Comparison of ENCODE assay signal across 8 cellular contexts in genomic region chr18:68735498-68736343, GRCh38. TPM values are rescaled to one million over a fixed set of nuclear protein-coding genes. Genes with fewer than 3 reads are reported as not detected.
A peak's percentile ranks its signal among the peaks of the same experiment; 100 is the strongest.
DNase-seq lines count a peak whose midpoint lies in the region; ATAC-seq and TF ChIP-seq lines count a peak whose summit lies in the region.

No MANE protein-coding gene starts in this region.

- H3K4me3 Mint-ChIP-seq in stimulated activated effector memory CD8-positive, alpha-beta T cell treated with anti-CD3 and anti-CD28 coated beads, Interleukin-12 subunit alpha, Interleukin-12 subunit beta, amount 100 ng/mL, for 72 hours, result no peak overlapping the region

- no peaks in the 10 kb centered on the region for H3K4me1 ChIP-seq in vagina

- no peaks in the 10 kb centered on the region for H3K36me3 Mint-ChIP-seq in stimulated activated effector memory CD8-positive, alpha-beta T cell treated with anti-CD3 and anti-CD28 coated beads, Interleukin-12 subunit alpha, Interleukin-12 subunit beta, amount 100 ng/mL, for 72 hours

- intact Hi-C loops in left cardiac atrium (cut with DNase I), result loop anchor here in 1 of 2 donors (10.0 kb wide), 1 partner anchor 1521 kb away; no protein-coding TSS in a partner anchor
- intact Hi-C loops in vagina (cut with DNase I), result no loop called here

- H3K27me3 ChIP-seq in vagina, result no peaks in the 10 kb centered on the region

- no peaks in the 10 kb centered on the region for H3K9me3 ChIP-seq in vagina

- peaks cover 6% of the 10 kb centered on the region for H3K4me1 Mint-ChIP-seq in stimulated activated effector memory CD8-positive, alpha-beta T cell treated with anti-CD3 and anti-CD28 coated beads, Interleukin-12 subunit alpha, Interleukin-12 subunit beta, amount 100 ng/mL, for 72 hours

- no peak overlapping the region for H3K4me3 ChIP-seq in WI38 (ENCODE audit: low read depth, low read length)
- H3K4me3 ChIP-seq in vagina, result no peak overlapping the region

- no peaks in the 10 kb centered on the region for H3K9me3 Mint-ChIP-seq in stimulated activated effector memory CD8-positive, alpha-beta T cell treated with anti-CD3 and anti-CD28 coated beads, Interleukin-12 subunit alpha, Interleukin-12 subunit beta, amount 100 ng/mL, for 72 hours

- H3K36me3 ChIP-seq in vagina, result no peaks in the 10 kb centered on the region

- TF ChIP-seq POLR2A in GM18505 (IDR thresholded peaks at IDR 0.05; ENCODE audit: borderline replicate concordance, extremely low read depth, insufficient read depth, insufficient read length), result no peak
- TF ChIP-seq POLR2A in vagina (IDR thresholded peaks at IDR 0.05), result no peak

- DNase-seq in AG09319 (ENCODE audit: extremely low read depth, low read depth) (peak; percentile 54), NCI-H1105 treated with DMSO at 0.1 percent for 48 hours (lab: John Stamatoyannopoulos, UW) (peak; percentile 50), left cardiac atrium (no peak), vagina (ENCODE audit: extremely low spot score in 2 of 2) (no peak)
- no peak for DNase-seq in stimulated activated effector memory CD8-positive, alpha-beta T cell treated with anti-CD3 and anti-CD28 coated beads, Interleukin-12 subunit alpha, Interleukin-12 subunit beta, amount 100 ng/mL, for 72 hours (ENCODE audit: low spot score in 2 of 2)

- TF ChIP-seq CTCF in AG09319 (IDR thresholded peaks at IDR 0.05; ENCODE audit: low read depth, low read length), result peak; percentile 86
- peak; percentile 74 for TF ChIP-seq CTCF in WI38 (IDR thresholded peaks at IDR 0.05; ENCODE audit: low read depth, low read length)
- TF ChIP-seq CTCF in vagina (IDR thresholded peaks at IDR 0.05), result peak in 1 of 3 experiments; percentile 49

- no peak overlapping the region for H3K27ac ChIP-seq in vagina

- peak; percentile 88 for ATAC-seq in GM18505 (IDR thresholded peaks at IDR 0.05; ENCODE audit: unreplicated experiment)
- ATAC-seq in HG02840 (IDR thresholded peaks at IDR 0.05; ENCODE audit: low FRiP score, unreplicated experiment), result peak; percentile 75
- peak; percentile 78 to 83 for ATAC-seq in left cardiac atrium
- ATAC-seq in stimulated activated effector memory CD8-positive, alpha-beta T cell treated with anti-CD3 and anti-CD28 coated beads, Interleukin-12 subunit alpha, Interleukin-12 subunit beta, amount 100 ng/mL, for 72 hours, result peak; percentile 63

- H3K27ac Mint-ChIP-seq in stimulated activated effector memory CD8-positive, alpha-beta T cell treated with anti-CD3 and anti-CD28 coated beads, Interleukin-12 subunit alpha, Interleukin-12 subunit beta, amount 100 ng/mL, for 72 hours, result no peak overlapping the region

RNA-seq across cellular contexts. Expression of gene TMX3, which starts 20.8 kb away (rescaled TPM):
- total RNA-seq in left cardiac atrium (10 to 100 TPM; 24.4 to 36.2 TPM), vagina (32.7 TPM)

Comparison
In these comparisons a context has a peak if more than half of its experiments do, and no peak if none do; other contexts are left out.
1. DNase-seq: peak in AG09319 (single experiment) and NCI-H1105 treated with DMSO at 0.1 percent for 48 hours (single experiment); none in left cardiac atrium (single experiment), stimulated activated effector memory CD8-positive, alpha-beta T cell treated with anti-CD3 and anti-CD28 coated beads, Interleukin-12 subunit alpha, Interleukin-12 subunit beta, amount 100 ng/mL, for 72 hours (0 of 2) and vagina (0 of 2).
2. Peak in every context shown above with its lines, with median percentiles within 50 percentile points of each other: ATAC-seq.